Comparison of ENCODE assay signal across 9 cellular contexts in the genomic region with DNA sequence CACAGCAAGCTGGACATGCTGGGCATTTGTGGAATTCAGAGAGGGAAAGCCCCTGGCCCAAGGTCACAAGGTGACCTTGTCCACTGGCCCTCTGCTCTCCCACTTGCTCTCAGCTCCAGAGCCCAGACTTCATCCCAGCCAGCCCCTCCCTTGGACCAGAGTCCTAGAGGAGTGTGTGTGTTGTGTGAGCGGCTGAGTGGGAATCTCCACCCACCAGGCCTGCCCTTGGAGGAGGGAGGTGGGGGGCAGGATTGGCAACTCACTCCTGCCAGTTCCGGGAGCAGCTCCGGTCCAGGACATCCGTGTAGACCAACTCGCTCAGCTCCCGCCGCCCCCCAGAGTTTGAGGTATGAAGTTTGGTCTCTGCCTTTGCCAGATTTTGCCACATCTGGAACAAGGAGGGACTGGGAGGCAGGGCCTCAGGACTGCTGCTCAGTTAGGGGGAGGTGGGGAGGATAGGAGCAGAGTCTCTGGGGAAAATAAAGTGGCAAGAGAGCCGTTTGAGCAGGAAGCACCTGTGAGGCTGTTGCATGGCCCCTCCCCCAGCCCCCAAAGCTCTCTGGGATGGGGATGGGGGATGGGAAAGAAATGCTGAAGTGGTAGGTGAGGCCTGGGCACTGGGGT. TPM values are rescaled to one million over a fixed set of nuclear protein-coding genes. Genes with fewer than 3 reads are reported as not detected.
DNase-seq lines count a peak whose midpoint lies in the region; ATAC-seq, FAIRE-seq and TF ChIP-seq lines count a peak whose summit lies in the region.
"Had no signal": no experiment of that assay in that cellular context is flagged by ENCODE, and none has a peak within 500 bp of the region (broad histone marks: within the 10 kb centered on the region; RNA-seq: fewer than 3 reads in every experiment).

No MANE protein-coding gene starts in this region.

- no TSS peak for BruUV-seq in endothelial cell of umbilical vein (replicated peaks; lab: Mats Ljungman, UMichigan)

- H3K36me3 ChIP-seq in endothelial cell of umbilical vein (ENCODE audit: control insufficient read depth in 2 of 2, extremely low read depth in 1 of 2, insufficient read depth in 2 of 2, low read length in 2 of 2), result no peaks in the 10 kb centered on the region
- H3K36me3 ChIP-seq in osteoblast (ENCODE audit: insufficient read depth, low read length), result no peaks in the 10 kb centered on the region
- H3K36me3 ChIP-seq: SJCRH30 had no signal

- H3K4me1 ChIP-seq in endothelial cell of umbilical vein (ENCODE audit: control insufficient read depth, extremely low read depth, insufficient read depth, low read length), result peaks cover 6% of the 10 kb centered on the region
- peaks cover 4% of the 10 kb centered on the region for H3K4me1 ChIP-seq in osteoblast (ENCODE audit: insufficient read depth, low read length)
- H3K4me1 ChIP-seq: SJCRH30 had no signal

- dilution Hi-C loops in endothelial cell of umbilical vein (cut with MboI; ENCODE audit: extremely low pct_ligation_motif_present, low sequenced_read_pairs), result no loop called here

- POLR2A ChIA-PET in endothelial cell of umbilical vein (lab: Charles Lee), result interaction anchor here (0.6 to 1.1 kb wide), 2 partner anchors 46 to 210 kb away, joined by 4 to 10 read pairs; partner anchors contain the start of gene PAIP2

- no peak for ATAC-seq in HG02970 (IDR thresholded peaks at IDR 0.05; ENCODE audit: low FRiP score, unreplicated experiment)

- DNase-seq in LNCaP clone FGC (ENCODE audit: low read depth) (peak; percentile 72), endothelial cell of umbilical vein (ENCODE audit: low read depth, low spot score) (peak; percentile 54), osteoblast (ENCODE audit: insufficient read length, low spot score, missing footprints) (peak; percentile 96), caudate nucleus (lab: John Stamatoyannopoulos, UW) (no peak), putamen (ENCODE audit: low spot score) (no peak), COLO668 (lab: John Stamatoyannopoulos, UW; ENCODE audit: unreplicated experiment) (no peak)

- H2AFZ ChIP-seq in endothelial cell of umbilical vein (ENCODE audit: low read depth, low read length) (peak overlapping the region; percentile 35), osteoblast (ENCODE audit: low read length) (peak overlapping the region; percentile 46)

- H4K20me1 ChIP-seq in endothelial cell of umbilical vein (replicated peaks; ENCODE audit: control insufficient read depth, extremely low read depth, insufficient read depth, low read length) (no peaks in the 10 kb centered on the region), osteoblast (ENCODE audit: insufficient read depth, low read length) (no peaks in the 10 kb centered on the region)

- peak overlapping the region; percentile 87; the same call in 1 of the 2 replicates for H3K4me3 ChIP-seq in GM08714 (ENCODE audit: low read length)
- peak overlapping the region; percentile 64 for H3K4me3 ChIP-seq in LNCaP clone FGC (ENCODE audit: low read depth, low read length)
- H3K4me3 ChIP-seq in endothelial cell of umbilical vein (replicated peaks in 1 of 3; ENCODE audit: insufficient read depth in 1 of 3, low read depth in 1 of 3, low read length in 3 of 3), result no peak overlapping the region
- H3K4me3 ChIP-seq in osteoblast (ENCODE audit: insufficient read depth, low read length), result peak overlapping the region; percentile 30
- H3K4me3 ChIP-seq: SJCRH30 had no signal

- H3K27me3 ChIP-seq in endothelial cell of umbilical vein (ENCODE audit: control insufficient read depth in 2 of 2, insufficient read depth in 2 of 2, low read length in 2 of 2) (peaks cover 0 to under 1% of the 10 kb centered on the region in 2 experiments), osteoblast (ENCODE audit: insufficient read depth, low read length) (peaks cover 3% of the 10 kb centered on the region)
- H3K27me3 ChIP-seq: SJCRH30 had no signal

- no peak overlapping the region for H3K4me2 ChIP-seq in endothelial cell of umbilical vein (ENCODE audit: insufficient read depth, low read length)
- peak overlapping the region; percentile 9 for H3K4me2 ChIP-seq in osteoblast (ENCODE audit: insufficient read depth, low read length)

- H3K9me3 ChIP-seq in endothelial cell of umbilical vein (replicated peaks; ENCODE audit: control insufficient read depth, insufficient read depth, low read length), result no peaks in the 10 kb centered on the region
- H3K9me3 ChIP-seq in osteoblast (ENCODE audit: low read depth, low read length), result no peaks in the 10 kb centered on the region

- intact Hi-C loops in endothelial cell of umbilical vein (cut with micrococcal nuclease), result no loop called here

- TF ChIP-seq CTCF in LNCaP clone FGC (IDR thresholded peaks at IDR 0.05; ENCODE audit: control insufficient read depth, extremely low read depth, insufficient read depth) (no peak), endothelial cell of umbilical vein (IDR thresholded peaks at IDR 0.05; ENCODE audit: extremely low read depth in 1 of 2, insufficient read depth in 1 of 2, low read depth in 1 of 2, low read length in 2 of 2) (no peak), osteoblast (IDR thresholded peaks at IDR 0.05; ENCODE audit: extremely low read depth, low read depth, low read length) (no peak)

- H3K79me2 ChIP-seq in endothelial cell of umbilical vein (ENCODE audit: control insufficient read depth, insufficient read depth, low read length) (no peaks in the 10 kb centered on the region), osteoblast (ENCODE audit: insufficient read depth, low read length) (no peaks in the 10 kb centered on the region)

- FAIRE-seq in endothelial cell of umbilical vein (lab: Jason Lieb, UNC), result peak; percentile 62

- no peaks in the 10 kb centered on the region for H3K9me1 ChIP-seq in endothelial cell of umbilical vein (replicated peaks; ENCODE audit: control insufficient read depth, extremely low read depth, insufficient read depth, low read length)

- CTCF ChIA-PET in endothelial cell of umbilical vein (lab: Charles Lee), result interaction anchor here (1.4 kb wide), 1 partner anchor 23 kb away, joined by 5 read pairs; no protein-coding TSS in a partner anchor

- TF ChIP-seq POLR2A in endothelial cell of umbilical vein (IDR thresholded peaks at IDR 0.05; ENCODE audit: low read depth, low read length), result no peak

- H3K27ac ChIP-seq in endothelial cell of umbilical vein (ENCODE audit: insufficient read depth, low read depth, low read length), result no peak overlapping the region
- H3K27ac ChIP-seq in osteoblast (ENCODE audit: low read depth, low read length), result no peak overlapping the region
- H3K27ac ChIP-seq in caudate nucleus (ENCODE audit: low read depth, low read length), result no peak overlapping the region
- H3K27ac ChIP-seq: SJCRH30 had no signal

- H3K9ac ChIP-seq in endothelial cell of umbilical vein (replicated peaks; ENCODE audit: extremely low read depth, insufficient read depth, low read length), result no peak overlapping the region

RNA-seq across cellular contexts. Expression of gene MZB1, which starts 1.4 kb away (rescaled TPM):
- total RNA-seq in endothelial cell of umbilical vein (not detected in 2 replicates), osteoblast (0.29 TPM in 1 of 2 replicates, not detected in the other)
- polyA plus RNA-seq in endothelial cell of umbilical vein, result 0.06 TPM in 1 of 2 replicates, not detected in the other
- not detected in 2 replicates for polyA plus RNA-seq in endothelial cell of umbilical vein (2011; cell fraction: cytosol; rRNA removed)
- polyA plus RNA-seq in endothelial cell of umbilical vein (2011; cell fraction: nucleus; rRNA removed), result 0.11 TPM in 1 of 2 replicates, not detected in the other
- not detected in 2 replicates for polyA plus RNA-seq in endothelial cell of umbilical vein (2012)
- polyA minus RNA-seq in endothelial cell of umbilical vein, result 0.21 and 0.51 TPM in 2 replicates
- not detected for polyA minus RNA-seq in endothelial cell of umbilical vein (2011; cell fraction: cytosol; rRNA and poly(A)+ RNA removed)
- 0.53 and 0.67 TPM in 2 replicates for polyA minus RNA-seq in endothelial cell of umbilical vein (2011; cell fraction: nucleus; rRNA and poly(A)+ RNA removed)

RNA-seq across cellular contexts. Expression of gene SLC23A1, which starts 5.2 kb away (rescaled TPM):
- total RNA-seq in endothelial cell of umbilical vein (not detected in 2 replicates), osteoblast (not detected in 2 replicates)
- polyA plus RNA-seq in endothelial cell of umbilical vein, result not detected in 2 replicates
- polyA plus RNA-seq in endothelial cell of umbilical vein (2011; cell fraction: cytosol; rRNA removed), result not detected in 2 replicates
- not detected in 2 replicates for polyA plus RNA-seq in endothelial cell of umbilical vein (2011; cell fraction: nucleus; rRNA removed)
- not detected in 2 replicates for polyA plus RNA-seq in endothelial cell of umbilical vein (2012)
- 0.11 TPM in 1 of 2 replicates, not detected in the other for polyA minus RNA-seq in endothelial cell of umbilical vein
- polyA minus RNA-seq in endothelial cell of umbilical vein (2011; cell fraction: cytosol; rRNA and poly(A)+ RNA removed), result 7.2 TPM
- polyA minus RNA-seq in endothelial cell of umbilical vein (2011; cell fraction: nucleus; rRNA and poly(A)+ RNA removed), result not detected in 2 replicates
- total RNA-seq: SJCRH30 had no signal

RNA-seq across cellular contexts. Expression of gene PROB1, which starts 6.6 kb away (rescaled TPM):
- total RNA-seq in endothelial cell of umbilical vein, result 1.9 and 2.4 TPM in 2 replicates
- 0.40 and 0.47 TPM in 2 replicates for polyA plus RNA-seq in endothelial cell of umbilical vein
- 0.28 and 0.48 TPM in 2 replicates for polyA plus RNA-seq in endothelial cell of umbilical vein (2011; cell fraction: cytosol; rRNA removed)
- 0.64 and 0.71 TPM in 2 replicates for polyA plus RNA-seq in endothelial cell of umbilical vein (2011; cell fraction: nucleus; rRNA removed)
- 0.12 TPM in 2 replicates for polyA plus RNA-seq in endothelial cell of umbilical vein (2012)
- polyA minus RNA-seq in endothelial cell of umbilical vein, result 0.12 and 0.38 TPM in 2 replicates
- 1.0 TPM for polyA minus RNA-seq in endothelial cell of umbilical vein (2011; cell fraction: cytosol; rRNA and poly(A)+ RNA removed)
- 0.38 and 0.91 TPM in 2 replicates for polyA minus RNA-seq in endothelial cell of umbilical vein (2011; cell fraction: nucleus; rRNA and poly(A)+ RNA removed)
- total RNA-seq in osteoblast, result 1.1 and 1.2 TPM in 2 replicates

RNA-seq across cellular contexts. Expression of gene SPATA24, which starts 15.6 kb away (rescaled TPM):
- total RNA-seq in endothelial cell of umbilical vein (7.8 and 7.9 TPM in 2 replicates), osteoblast (2.9 and 3.6 TPM in 2 replicates)
- polyA plus RNA-seq in endothelial cell of umbilical vein, result 2.1 and 3.2 TPM in 2 replicates
- polyA plus RNA-seq in endothelial cell of umbilical vein (2011; cell fraction: cytosol; rRNA removed), result 5.9 and 6.4 TPM in 2 replicates
- polyA plus RNA-seq in endothelial cell of umbilical vein (2011; cell fraction: nucleus; rRNA removed), result 3.5 and 5.7 TPM in 2 replicates
- 4.9 and 6.6 TPM in 2 replicates for polyA plus RNA-seq in endothelial cell of umbilical vein (2012)
- 3.5 and 3.7 TPM in 2 replicates for polyA minus RNA-seq in endothelial cell of umbilical vein
- 3.4 TPM for polyA minus RNA-seq in endothelial cell of umbilical vein (2011; cell fraction: cytosol; rRNA and poly(A)+ RNA removed)
- polyA minus RNA-seq in endothelial cell of umbilical vein (2011; cell fraction: nucleus; rRNA and poly(A)+ RNA removed), result 2.2 and 3.5 TPM in 2 replicates

RNA-seq across cellular contexts. Expression of gene PAIP2, which starts 46.7 kb away (rescaled TPM):
- total RNA-seq in endothelial cell of umbilical vein, result 75.2 and 80.4 TPM in 2 replicates
- polyA plus RNA-seq in endothelial cell of umbilical vein, result 39.1 and 52.1 TPM in 2 replicates
- 78.7 and 79.3 TPM in 2 replicates for polyA plus RNA-seq in endothelial cell of umbilical vein (2011; cell fraction: cytosol; rRNA removed)
- polyA plus RNA-seq in endothelial cell of umbilical vein (2011; cell fraction: nucleus; rRNA removed), result 41.8 and 51.5 TPM in 2 replicates
- 61.5 and 92.1 TPM in 2 replicates for polyA plus RNA-seq in endothelial cell of umbilical vein (2012)
- polyA minus RNA-seq in endothelial cell of umbilical vein, result 34.6 and 41.8 TPM in 2 replicates
- 89.3 TPM for polyA minus RNA-seq in endothelial cell of umbilical vein (2011; cell fraction: cytosol; rRNA and poly(A)+ RNA removed)
- polyA minus RNA-seq in endothelial cell of umbilical vein (2011; cell fraction: nucleus; rRNA and poly(A)+ RNA removed), result 47.2 and 49.0 TPM in 2 replicates
- total RNA-seq in osteoblast, result 42.4 and 47.8 TPM in 2 replicates

Comparison
In these comparisons a context has a peak if more than half of its experiments do, and no peak if none do; other contexts are left out.
1. H3K4me3 ChIP-seq: peak in GM08714 (single experiment), LNCaP clone FGC (single experiment) and osteoblast (single experiment); none in endothelial cell of umbilical vein (0 of 3).
2. DNase-seq: peak in LNCaP clone FGC (single experiment), endothelial cell of umbilical vein (single experiment) and osteoblast (single experiment); none in caudate nucleus (0 of 61), putamen (single experiment) and COLO668 (single experiment).